ENCODE assay signal across 25 cellular contexts in genomic region chr16:78463591-78463990, GRCh38.
"Had no signal": no experiment of that assay in that cellular context is flagged by ENCODE, and none has a peak within 500 bp of the region (broad histone marks: within the 10 kb centered on the region; RNA-seq: fewer than 3 reads in every experiment).

No MANE protein-coding gene starts in this region.

- H3K27ac ChIP-seq: HL-60, SJSA1, SK-N-MC had no signal

- H3K36me3 ChIP-seq: MG63, SJSA1 had no signal

- H3K9me3 ChIP-seq: MG63 had no signal

- FAIRE-seq: HTR-8/SVneo, RCC 7860 had no signal

- DNase-seq: KBM-7, MG63, NCI-H1092, NCI-H1105 treated with DMSO at 0.1 percent for 48 hours, NCI-H1417 treated with DMSO at 0.1 percent for 48 hours, NCI-H146, NCI-H1694 treated with DMSO at 0.1 percent for 48 hours, NCI-H1930, NCI-H2081, NCI-H2107, NCI-H226, NCI-H446, NCI-H510A, NCI-H524 treated with DMSO at 0.1 percent for 48 hours, NCI-H69, NCI-H774, Right ventricle myocardium superior, RPMI8226, SIG-M5, SW 1271 had no signal

- H3K27me3 ChIP-seq: MG63, SJSA1 had no signal

- H3K4me3 ChIP-seq: MG63, SJSA1, SK-N-MC had no signal
